ENCODE assay signal across 16 cellular contexts in genomic region chr11:2522636-2523255, GRCh38.
A peak's percentile ranks its signal among the peaks of the same experiment; 100 is the strongest.
DNase-seq lines count a peak whose midpoint lies in the region; ATAC-seq and TF ChIP-seq lines count a peak whose summit lies in the region.
"Had no signal": no experiment of that assay in that cellular context is flagged by ENCODE, and none has a peak within 500 bp of the region (broad histone marks: within the 10 kb centered on the region; RNA-seq: fewer than 3 reads in every experiment).

No MANE protein-coding gene starts in this region.

- peak; percentile 28 for DNase-seq in activated naive CD8-positive, alpha-beta T cell treated with anti-CD3 and anti-CD28 coated beads, Interleukin-2, amount 10 ng/mL, durations not matched to agents 7 days and 5 days
- no peak for DNase-seq in activated naive CD8-positive, alpha-beta T cell treated with anti-CD3 and anti-CD28 coated beads, Interleukin-2, amount 50 U/mL, for 24 hours
- DNase-seq in activated naive CD4-positive, alpha-beta T cell treated with anti-CD3 and anti-CD28 coated beads, Interleukin-2, amount 50 U/mL, for 16 hours, result peak; percentile 9
- DNase-seq in lower lobe of right lung (peak; percentile 29), thyroid gland (peak; percentile 11 to 14), NCI-H748 treated with DMSO at 0.1 percent for 48 hours (lab: John Stamatoyannopoulos, UW) (no peak), NCI-H187 (lab: John Stamatoyannopoulos, UW) (no peak)
- DNase-seq: NCI-H1092; NCI-H510A; RPMI8226; stimulated activated CD4-positive, alpha-beta T cell treated with anti-CD3 and anti-CD28 coated beads, Interleukin-2, amount 100 ng/mL, for 48 hours; stimulated activated naive B cell treated with anti-CD40 and anti-IgM and Interleukin-4, amounts not matched to agents 10 μg/mL and 1 μg/mL and 100 μg/mL, for 72 hours; T-helper 9 cell had no signal

- TF ChIP-seq POLR2A in thyroid gland (IDR thresholded peaks at IDR 0.05), result no peak

- no peaks in the 10 kb centered on the region for H3K9me3 ChIP-seq in lower lobe of right lung
- H3K9me3 ChIP-seq in thyroid gland, result no peaks in the 10 kb centered on the region

- ATAC-seq in activated naive CD8-positive, alpha-beta T cell treated with anti-CD3 and anti-CD28 coated beads, Interleukin-2, amount 10 ng/mL, durations not matched to agents 7 days and 5 days (ENCODE audit: low read depth), result no peak
- ATAC-seq in activated naive CD8-positive, alpha-beta T cell treated with anti-CD3 and anti-CD28 coated beads, Interleukin-2, amount 50 U/mL, for 24 hours, result no peak
- ATAC-seq in lower lobe of right lung, result no peak
- no peak for ATAC-seq in HG03520 (IDR thresholded peaks at IDR 0.05; ENCODE audit: unreplicated experiment)
- ATAC-seq: HCT116; stimulated activated naive B cell treated with anti-CD40 and anti-IgM and Interleukin-4, amounts not matched to agents 10 μg/mL and 1 μg/mL and 100 μg/mL, for 72 hours had no signal

- POLR2A ChIA-PET in activated naive CD8-positive, alpha-beta T cell treated with anti-CD3 and anti-CD28 coated beads, Interleukin-2, amount 10 ng/mL, durations not matched to agents 7 days and 5 days (lab: Charles Lee), result interaction anchor here (0.6 kb wide), 1 partner anchor 81 kb away, joined by 3 read pairs; no protein-coding TSS in a partner anchor

- no peak overlapping the region for H3K4me3 Mint-ChIP-seq in activated naive CD8-positive, alpha-beta T cell treated with anti-CD3 and anti-CD28 coated beads, Interleukin-2, amount 10 ng/mL, durations not matched to agents 7 days and 5 days
- H3K4me3 Mint-ChIP-seq in activated naive CD8-positive, alpha-beta T cell treated with anti-CD3 and anti-CD28 coated beads, Interleukin-2, amount 50 U/mL, for 24 hours, result no peak overlapping the region
- H3K4me3 Mint-ChIP-seq: memory B cell; stimulated activated naive B cell treated with anti-CD40 and anti-IgM and Interleukin-4, amounts not matched to agents 10 μg/mL and 1 μg/mL and 100 μg/mL, for 72 hours had no signal

- no peaks in the 10 kb centered on the region for H3K27me3 Mint-ChIP-seq in activated naive CD8-positive, alpha-beta T cell treated with anti-CD3 and anti-CD28 coated beads, Interleukin-2, amount 10 ng/mL, durations not matched to agents 7 days and 5 days
- H3K27me3 Mint-ChIP-seq in activated naive CD8-positive, alpha-beta T cell treated with anti-CD3 and anti-CD28 coated beads, Interleukin-2, amount 50 U/mL, for 24 hours, result no peaks in the 10 kb centered on the region
- H3K27me3 Mint-ChIP-seq: memory B cell had no signal

- no peaks in the 10 kb centered on the region for H3K9me3 Mint-ChIP-seq in activated naive CD8-positive, alpha-beta T cell treated with anti-CD3 and anti-CD28 coated beads, Interleukin-2, amount 10 ng/mL, durations not matched to agents 7 days and 5 days
- no peaks in the 10 kb centered on the region for H3K9me3 Mint-ChIP-seq in activated naive CD8-positive, alpha-beta T cell treated with anti-CD3 and anti-CD28 coated beads, Interleukin-2, amount 50 U/mL, for 24 hours
- H3K9me3 Mint-ChIP-seq: memory B cell; stimulated activated naive B cell treated with anti-CD40 and anti-IgM and Interleukin-4, amounts not matched to agents 10 μg/mL and 1 μg/mL and 100 μg/mL, for 72 hours had no signal

- H3K4me1 ChIP-seq in lower lobe of right lung (peaks cover 16% of the 10 kb centered on the region), thyroid gland (peaks cover 61 to 74% of the 10 kb centered on the region in 2 donors)

- WGBS in thyroid gland, 2 donors, result 90% methylated on average over 15 to 17 of the region's 17 CpGs

- H3K27me3 ChIP-seq in lower lobe of right lung (ENCODE audit: low read depth) (no peaks in the 10 kb centered on the region), thyroid gland (no peaks in the 10 kb centered on the region)

- H3K27ac ChIP-seq in lower lobe of right lung (no peak overlapping the region), thyroid gland (peak overlapping the region; percentile 75 to 85 (median 77))

- no peak overlapping the region for H3K27ac Mint-ChIP-seq in activated naive CD8-positive, alpha-beta T cell treated with anti-CD3 and anti-CD28 coated beads, Interleukin-2, amount 10 ng/mL, durations not matched to agents 7 days and 5 days
- H3K27ac Mint-ChIP-seq in activated naive CD8-positive, alpha-beta T cell treated with anti-CD3 and anti-CD28 coated beads, Interleukin-2, amount 50 U/mL, for 24 hours, result no peak overlapping the region
- H3K27ac Mint-ChIP-seq: memory B cell; stimulated activated naive B cell treated with anti-CD40 and anti-IgM and Interleukin-4, amounts not matched to agents 10 μg/mL and 1 μg/mL and 100 μg/mL, for 72 hours had no signal

- H3K4me1 Mint-ChIP-seq in activated naive CD8-positive, alpha-beta T cell treated with anti-CD3 and anti-CD28 coated beads, Interleukin-2, amount 10 ng/mL, durations not matched to agents 7 days and 5 days, result peaks cover 9% of the 10 kb centered on the region
- peaks cover 25% of the 10 kb centered on the region for H3K4me1 Mint-ChIP-seq in activated naive CD8-positive, alpha-beta T cell treated with anti-CD3 and anti-CD28 coated beads, Interleukin-2, amount 50 U/mL, for 24 hours

- no peaks in the 10 kb centered on the region for H3K36me3 Mint-ChIP-seq in activated naive CD8-positive, alpha-beta T cell treated with anti-CD3 and anti-CD28 coated beads, Interleukin-2, amount 10 ng/mL, durations not matched to agents 7 days and 5 days
- no peaks in the 10 kb centered on the region for H3K36me3 Mint-ChIP-seq in activated naive CD8-positive, alpha-beta T cell treated with anti-CD3 and anti-CD28 coated beads, Interleukin-2, amount 50 U/mL, for 24 hours (ENCODE audit: low read depth)
- H3K36me3 Mint-ChIP-seq: stimulated activated naive B cell treated with anti-CD40 and anti-IgM and Interleukin-4, amounts not matched to agents 10 μg/mL and 1 μg/mL and 100 μg/mL, for 72 hours had no signal

- H3K36me3 ChIP-seq in lower lobe of right lung, result no peaks in the 10 kb centered on the region
- no peaks in the 10 kb centered on the region for H3K36me3 ChIP-seq in thyroid gland

- intact Hi-C loops in lower lobe of right lung (cut with DNase I), result no loop called here
- intact Hi-C loops in thyroid gland (cut with DNase I), result loop anchor here (10.0 kb wide), 1 partner anchor 318 kb away; no protein-coding TSS in a partner anchor

- TF ChIP-seq CTCF in lower lobe of right lung (IDR thresholded peaks at IDR 0.05) (no peak), thyroid gland (IDR thresholded peaks at IDR 0.05) (no peak)

- no peak overlapping the region for H3K4me3 ChIP-seq in lower lobe of right lung
- no peak overlapping the region for H3K4me3 ChIP-seq in thyroid gland (replicated peaks in 1 of 3)

Comparison
In these comparisons a context has a peak if more than half of its experiments do, and no peak if none do; other contexts are left out.
1. DNase-seq: peak in activated naive CD8-positive, alpha-beta T cell treated with anti-CD3 and anti-CD28 coated beads, Interleukin-2, amount 10 ng/mL, durations not matched to agents 7 days and 5 days (single experiment), activated naive CD4-positive, alpha-beta T cell treated with anti-CD3 and anti-CD28 coated beads, Interleukin-2, amount 50 U/mL, for 16 hours (single experiment), lower lobe of right lung (single experiment) and thyroid gland (2 of 2); none in activated naive CD8-positive, alpha-beta T cell treated with anti-CD3 and anti-CD28 coated beads, Interleukin-2, amount 50 U/mL, for 24 hours (single experiment), NCI-H748 treated with DMSO at 0.1 percent for 48 hours (single experiment) and NCI-H187 (0 of 2).